In genomic region chr11:64713031-64713780, GRCh38 we compare ENCODE assay signal across 9 cellular contexts. TPM values are rescaled to one million over a fixed set of nuclear protein-coding genes. Genes with fewer than 3 reads are reported as not detected.
DNase-seq lines count a peak whose midpoint lies in the region; ATAC-seq and TF ChIP-seq lines count a peak whose summit lies in the region.
"Had no signal": no experiment of that assay in that cellular context is flagged by ENCODE, and none has a peak within 500 bp of the region (broad histone marks: within the 10 kb centered on the region; RNA-seq: fewer than 3 reads in every experiment).

No MANE protein-coding gene starts in this region.

- no peaks in the 10 kb centered on the region for H3F3A ChIP-seq in smooth muscle cell (ENCODE audit: low read depth)

- peak; percentile 21 for ATAC-seq in activated CD4-positive, alpha-beta T cell treated with anti-CD3 and anti-CD28 coated beads for 36 hours
- ATAC-seq in activated naive CD8-positive, alpha-beta T cell treated with anti-CD3 and anti-CD28 coated beads, Interleukin-2, amount 50 U/mL, for 24 hours, result no peak

- H3K36me3 Mint-ChIP-seq in activated CD4-positive, alpha-beta T cell treated with anti-CD3 and anti-CD28 coated beads for 36 hours (ENCODE audit: low read depth), result no peaks in the 10 kb centered on the region
- H3K36me3 Mint-ChIP-seq in T-helper 2 cell treated with Interferon-gamma antibody and Interleukin-4, amounts not matched to agents 5 μg/mL and 100 μg/mL, for 36 hours (ENCODE audit: low read depth), result no peaks in the 10 kb centered on the region
- H3K36me3 Mint-ChIP-seq in activated naive CD8-positive, alpha-beta T cell treated with anti-CD3 and anti-CD28 coated beads, Interleukin-2, amount 50 U/mL, for 24 hours (ENCODE audit: low read depth), result no peaks in the 10 kb centered on the region
- H3K36me3 Mint-ChIP-seq: CD4-positive, CD25-positive, alpha-beta regulatory T cell had no signal

- peak; percentile 38 for DNase-seq in activated CD4-positive, alpha-beta T cell treated with anti-CD3 and anti-CD28 coated beads for 36 hours
- no peak for DNase-seq in activated CD4-positive, alpha-beta T cell treated with anti-CD3 and anti-CD28 coated beads, Interleukin-2, amount 50 U/mL, for 48 hours
- peak; percentile 8 for DNase-seq in T-helper 2 cell treated with Interferon-gamma antibody and Interleukin-4, amounts not matched to agents 5 μg/mL and 100 μg/mL, for 36 hours (ENCODE audit: low spot score)
- DNase-seq in germinal center (ENCODE audit: low spot score), result peak; percentile 47
- peak; percentile 20 for DNase-seq in smooth muscle cell (lab: John Stamatoyannopoulos, UW; ENCODE audit: unreplicated experiment)
- DNase-seq in SHP77 (lab: John Stamatoyannopoulos, UW), result no peak
- DNase-seq in HuH-7 (ENCODE audit: low spot score), result no peak
- DNase-seq in activated naive CD8-positive, alpha-beta T cell treated with anti-CD3 and anti-CD28 coated beads, Interleukin-2, amount 50 U/mL, for 24 hours, result no peak

- no peak overlapping the region for H3K4me3 Mint-ChIP-seq in activated CD4-positive, alpha-beta T cell treated with anti-CD3 and anti-CD28 coated beads for 36 hours
- no peak overlapping the region for H3K4me3 Mint-ChIP-seq in T-helper 2 cell treated with Interferon-gamma antibody and Interleukin-4, amounts not matched to agents 5 μg/mL and 100 μg/mL, for 36 hours
- H3K4me3 Mint-ChIP-seq in activated naive CD8-positive, alpha-beta T cell treated with anti-CD3 and anti-CD28 coated beads, Interleukin-2, amount 50 U/mL, for 24 hours, result no peak overlapping the region

- H2AFZ ChIP-seq in smooth muscle cell (ENCODE audit: low read depth), result no peak overlapping the region

- intact Hi-C loops in activated CD4-positive, alpha-beta T cell treated with anti-CD3 and anti-CD28 coated beads for 36 hours (cut with DNase I, micrococcal nuclease), result no loop called here

- no peaks in the 10 kb centered on the region for H4K20me1 ChIP-seq in smooth muscle cell (ENCODE audit: low read depth)

- H3K4me1 ChIP-seq in smooth muscle cell (ENCODE audit: low read depth), result no peaks in the 10 kb centered on the region

- peaks cover 13% of the 10 kb centered on the region for H3K4me1 Mint-ChIP-seq in activated CD4-positive, alpha-beta T cell treated with anti-CD3 and anti-CD28 coated beads for 36 hours
- peaks cover 6% of the 10 kb centered on the region for H3K4me1 Mint-ChIP-seq in T-helper 2 cell treated with Interferon-gamma antibody and Interleukin-4, amounts not matched to agents 5 μg/mL and 100 μg/mL, for 36 hours (ENCODE audit: low read depth)
- H3K4me1 Mint-ChIP-seq in activated naive CD8-positive, alpha-beta T cell treated with anti-CD3 and anti-CD28 coated beads, Interleukin-2, amount 50 U/mL, for 24 hours, result peaks cover 24% of the 10 kb centered on the region

- no peaks in the 10 kb centered on the region for H3K9me3 Mint-ChIP-seq in activated CD4-positive, alpha-beta T cell treated with anti-CD3 and anti-CD28 coated beads for 36 hours (ENCODE audit: low read depth)
- no peaks in the 10 kb centered on the region for H3K9me3 Mint-ChIP-seq in T-helper 2 cell treated with Interferon-gamma antibody and Interleukin-4, amounts not matched to agents 5 μg/mL and 100 μg/mL, for 36 hours
- no peaks in the 10 kb centered on the region for H3K9me3 Mint-ChIP-seq in activated naive CD8-positive, alpha-beta T cell treated with anti-CD3 and anti-CD28 coated beads, Interleukin-2, amount 50 U/mL, for 24 hours

- H3K27ac Mint-ChIP-seq in activated CD4-positive, alpha-beta T cell treated with anti-CD3 and anti-CD28 coated beads for 36 hours, result no peak overlapping the region
- no peak overlapping the region for H3K27ac Mint-ChIP-seq in T-helper 2 cell treated with Interferon-gamma antibody and Interleukin-4, amounts not matched to agents 5 μg/mL and 100 μg/mL, for 36 hours
- no peak overlapping the region for H3K27ac Mint-ChIP-seq in activated naive CD8-positive, alpha-beta T cell treated with anti-CD3 and anti-CD28 coated beads, Interleukin-2, amount 50 U/mL, for 24 hours
- H3K27ac Mint-ChIP-seq: CD4-positive, CD25-positive, alpha-beta regulatory T cell had no signal

- no peaks in the 10 kb centered on the region for H3K36me3 ChIP-seq in smooth muscle cell (ENCODE audit: low read depth)

- TF ChIP-seq CTCF in smooth muscle cell (IDR thresholded peaks at IDR 0.05; ENCODE audit: borderline replicate concordance, insufficient read depth, poor library complexity, severe bottlenecking), result no peak

- no peak overlapping the region for H3K9ac ChIP-seq in smooth muscle cell (ENCODE audit: low read depth)

- peaks cover 55% of the 10 kb centered on the region for H3K27me3 ChIP-seq in smooth muscle cell (ENCODE audit: low read depth)

- POLR2A ChIA-PET in activated CD4-positive, alpha-beta T cell treated with anti-CD3 and anti-CD28 coated beads for 36 hours (lab: Charles Lee), result no interaction called here

- no peaks in the 10 kb centered on the region for H3K9me3 ChIP-seq in smooth muscle cell (replicated peaks; ENCODE audit: low read depth)

- H3K4me3 ChIP-seq in smooth muscle cell, result no peak overlapping the region

- peak overlapping the region; percentile 71 for H3K4me2 ChIP-seq in smooth muscle cell

- 3% methylated on average over 81 of the region's 119 CpGs for WGBS in smooth muscle cell (ENCODE audit: low lambda C conversion rate)

- CTCF ChIA-PET in activated CD4-positive, alpha-beta T cell treated with anti-CD3 and anti-CD28 coated beads for 36 hours (lab: Charles Lee), result interaction anchor here (0.7 to 2.2 kb wide), 2 partner anchors 9 to 61 kb away, joined by 3 to 8 read pairs; no protein-coding TSS in a partner anchor

- peaks cover 69% of the 10 kb centered on the region for H3K27me3 Mint-ChIP-seq in activated CD4-positive, alpha-beta T cell treated with anti-CD3 and anti-CD28 coated beads for 36 hours
- peaks cover 79% of the 10 kb centered on the region for H3K27me3 Mint-ChIP-seq in T-helper 2 cell treated with Interferon-gamma antibody and Interleukin-4, amounts not matched to agents 5 μg/mL and 100 μg/mL, for 36 hours (ENCODE audit: low read depth)
- H3K27me3 Mint-ChIP-seq in activated naive CD8-positive, alpha-beta T cell treated with anti-CD3 and anti-CD28 coated beads, Interleukin-2, amount 50 U/mL, for 24 hours, result peaks cover 67% of the 10 kb centered on the region

- no peak overlapping the region for H3K27ac ChIP-seq in smooth muscle cell (ENCODE audit: low read depth)

- no peaks in the 10 kb centered on the region for H3K79me2 ChIP-seq in smooth muscle cell (ENCODE audit: low read depth)

RNA-seq across cellular contexts. Expression of gene NRXN2, which starts 9.8 kb away (rescaled TPM):
- total RNA-seq in activated CD4-positive, alpha-beta T cell treated with anti-CD3 and anti-CD28 coated beads for 36 hours, result under 1 TPM; 0.18 to 0.39 TPM
- total RNA-seq in smooth muscle cell, result 0.13 and 1.4 TPM in 2 replicates
- 1.7 and 2.6 TPM in 2 replicates for polyA plus RNA-seq in smooth muscle cell
- polyA plus RNA-seq: CD4-positive, CD25-positive, alpha-beta regulatory T cell had no signal

RNA-seq across cellular contexts. Expression of gene RASGRP2, which starts 30.7 kb away (rescaled TPM):
- total RNA-seq in activated CD4-positive, alpha-beta T cell treated with anti-CD3 and anti-CD28 coated beads for 36 hours, result 1 to 10 TPM; 5.6 to 5.9 TPM
- total RNA-seq in smooth muscle cell, result 0.40 and 2.9 TPM in 2 replicates
- polyA plus RNA-seq in smooth muscle cell, result 0.78 and 3.6 TPM in 2 replicates

RNA-seq across cellular contexts. Expression of gene PYGM, which starts 46.6 kb away (rescaled TPM):
- 1 to 10 TPM in 1 of 2 experiments, under 1 TPM in 1; 0.87 to 1.5 TPM for total RNA-seq in activated CD4-positive, alpha-beta T cell treated with anti-CD3 and anti-CD28 coated beads for 36 hours
- 0.58 and 2.2 TPM in 2 replicates for total RNA-seq in smooth muscle cell
- 1.1 and 2.0 TPM in 2 replicates for polyA plus RNA-seq in smooth muscle cell

Comparison
In these comparisons a context has a peak if more than half of its experiments do, and no peak if none do; other contexts are left out.
1. DNase-seq: peak in activated CD4-positive, alpha-beta T cell treated with anti-CD3 and anti-CD28 coated beads for 36 hours (single experiment), T-helper 2 cell treated with Interferon-gamma antibody and Interleukin-4, amounts not matched to agents 5 μg/mL and 100 μg/mL, for 36 hours (single experiment), germinal center (single experiment) and smooth muscle cell (single experiment); none in activated CD4-positive, alpha-beta T cell treated with anti-CD3 and anti-CD28 coated beads, Interleukin-2, amount 50 U/mL, for 48 hours (0 of 2), SHP77 (0 of 2), HuH-7 (single experiment) and activated naive CD8-positive, alpha-beta T cell treated with anti-CD3 and anti-CD28 coated beads, Interleukin-2, amount 50 U/mL, for 24 hours (single experiment).